In the genomic region with DNA sequence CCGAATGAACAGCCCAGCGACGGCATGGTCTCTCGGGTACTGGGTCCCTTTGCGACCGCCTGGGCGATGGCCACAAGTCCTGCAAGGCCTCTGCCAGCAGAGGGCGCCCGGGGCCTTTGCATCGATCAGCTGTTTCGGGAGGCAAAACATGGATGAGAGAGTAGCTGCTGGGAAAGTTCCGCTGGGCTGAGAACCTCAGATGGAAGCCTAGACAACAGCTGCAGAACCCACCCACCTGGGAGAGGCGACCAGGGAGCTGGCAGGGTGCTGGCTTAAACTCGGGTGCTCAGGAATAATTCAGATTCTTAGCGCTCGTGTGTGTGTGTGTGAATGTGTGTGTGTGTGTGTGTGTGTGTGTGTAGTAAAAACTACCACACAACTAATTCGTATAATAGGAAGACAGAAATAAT, we compare ENCODE assay signal across 8 cellular contexts. TPM values are rescaled to one million over a fixed set of nuclear protein-coding genes. Genes with fewer than 3 reads are reported as not detected.
DNase-seq lines count a peak whose midpoint lies in the region; ATAC-seq and TF ChIP-seq lines count a peak whose summit lies in the region.

No MANE protein-coding gene starts in this region.

- H3K9me3 Mint-ChIP-seq in endothelial cell (ENCODE audit: unreplicated experiment), result no peaks in the 10 kb centered on the region
- no peaks in the 10 kb centered on the region for H3K9me3 Mint-ChIP-seq in mesothelial cell of epicardium

- peak; percentile 94 for TF ChIP-seq CTCF in endothelial cell (IDR thresholded peaks at IDR 0.05; ENCODE audit: unreplicated experiment)
- TF ChIP-seq CTCF in mesothelial cell of epicardium (IDR thresholded peaks at IDR 0.05; ENCODE audit: unreplicated experiment), result peak; percentile 82

- peak; percentile 42 for ATAC-seq in GM18519 (IDR thresholded peaks at IDR 0.05; ENCODE audit: low FRiP score, unreplicated experiment)
- ATAC-seq in HG03469 (IDR thresholded peaks at IDR 0.05; ENCODE audit: unreplicated experiment), result peak; percentile 44

- peak; percentile 92 for DNase-seq in AG08395 (ENCODE audit: low spot score)
- peak; percentile 17 for DNase-seq in NCI-H526 treated with DMSO at 0.1 percent for 48 hours (lab: John Stamatoyannopoulos, UW)
- peak; percentile 7 to 22 for DNase-seq in activated CD4-positive, alpha-beta T cell treated with anti-CD3 and anti-CD28 coated beads, Interleukin-2, amount 50 U/mL, for 24 hours (ENCODE audit: low read depth in 1 of 2, low spot score in 1 of 2)
- DNase-seq in endothelial cell (ENCODE audit: low spot score), result peak; percentile 99
- DNase-seq in mesothelial cell of epicardium (ENCODE audit: low spot score in 2 of 2, unreplicated experiment in 2 of 2), result peak; percentile 76 to 93
- peak; percentile 23 to 32 for DNase-seq in stimulated activated CD8-positive, alpha-beta memory T cell treated with anti-CD3 and anti-CD28 coated beads, Interleukin-7, amount 100 ng/mL, for 48 hours (ENCODE audit: extremely low read depth in 1 of 2, low read depth in 1 of 2)

- H3K4me1 Mint-ChIP-seq in endothelial cell (ENCODE audit: unreplicated experiment) (peaks cover 36% of the 10 kb centered on the region), mesothelial cell of epicardium (peaks cover 2% of the 10 kb centered on the region)

- H3K4me3 Mint-ChIP-seq in endothelial cell (ENCODE audit: unreplicated experiment) (peak overlapping the region; percentile 82), mesothelial cell of epicardium (no peak overlapping the region)

- H3K27me3 Mint-ChIP-seq in endothelial cell (ENCODE audit: unreplicated experiment) (no peaks in the 10 kb centered on the region), mesothelial cell of epicardium (ENCODE audit: low read depth) (peaks cover 41% of the 10 kb centered on the region)

- no peaks in the 10 kb centered on the region for H3K36me3 Mint-ChIP-seq in endothelial cell (ENCODE audit: low read depth, unreplicated experiment)
- H3K36me3 Mint-ChIP-seq in mesothelial cell of epicardium, result no peaks in the 10 kb centered on the region

- H3K27ac Mint-ChIP-seq in endothelial cell (ENCODE audit: unreplicated experiment) (peak overlapping the region; percentile 80), mesothelial cell of epicardium (no peak overlapping the region)

RNA-seq across cellular contexts. Expression of gene TRIM32, which starts 50.0 kb away (rescaled TPM):
- 24.7 TPM for total RNA-seq in endothelial cell (ENCODE audit: unreplicated experiment)
- 29.6 to 33.9 TPM (median 33.6 TPM) in 3 replicates for total RNA-seq in mesothelial cell of epicardium

Comparison
In these comparisons a context has a peak if more than half of its experiments do, and no peak if none do; other contexts are left out.
1. Peak in every context shown above with its lines: DNase-seq and ATAC-seq.
2. DNase-seq: peak in every context shown above with its lines; median percentile 99 in endothelial cell; 92 in AG08395; 84 in mesothelial cell of epicardium; 28 in stimulated activated CD8-positive, alpha-beta memory T cell treated with anti-CD3 and anti-CD28 coated beads, Interleukin-7, amount 100 ng/mL, for 48 hours; 17 in NCI-H526 treated with DMSO at 0.1 percent for 48 hours; 14 in activated CD4-positive, alpha-beta T cell treated with anti-CD3 and anti-CD28 coated beads, Interleukin-2, amount 50 U/mL, for 24 hours.